In genomic region chr17:81458628-81459027, GRCh38 we compare ENCODE assay signal across 19 cellular contexts.
"Had no signal": no experiment of that assay in that cellular context is flagged by ENCODE, and none has a peak within 500 bp of the region (broad histone marks: within the 10 kb centered on the region; RNA-seq: fewer than 3 reads in every experiment).

No MANE protein-coding gene starts in this region.

- H3K4me3 ChIP-seq: testis, tibial nerve, upper lobe of right lung, vagina had no signal

- H3K27ac ChIP-seq: epithelial cell of prostate, esophagus muscularis mucosa, testis, tibial nerve, upper lobe of right lung, vagina had no signal

- DNase-seq: effector memory CD8-positive, alpha-beta T cell; gastrocnemius medialis; immature natural killer cell; kidney; left colon; mammary epithelial cell; naive thymus-derived CD8-positive, alpha-beta T cell; posterior cingulate gyrus; stimulated activated CD4-positive, alpha-beta T cell treated with anti-CD3 and anti-CD28 coated beads, Interleukin-2, amount 100 ng/mL, for 24 hours; stimulated activated CD4-positive, alpha-beta T cell treated with anti-CD3 and anti-CD28 coated beads, Interleukin-4, amount 100 ng/mL, for 4 hours; stimulated activated naive B cell treated with anti-CD40 and anti-IgM and Interleukin-4, amounts not matched to agents 10 μg/mL and 1 μg/mL and 100 μg/mL, for 72 hours; stimulated activated naive CD8-positive, alpha-beta T cell treated with anti-CD3 and anti-CD28 coated beads, Interleukin-15, amount 100 ng/mL, for 72 hours; testis; upper lobe of right lung had no signal

- H3K27me3 ChIP-seq: esophagus muscularis mucosa, gastrocnemius medialis, testis, tibial nerve, upper lobe of right lung, vagina had no signal

- ATAC-seq: effector memory CD8-positive, alpha-beta T cell; gastrocnemius medialis; left colon; naive thymus-derived CD8-positive, alpha-beta T cell; sciatic nerve; stimulated activated naive B cell treated with anti-CD40 and anti-IgM and Interleukin-4, amounts not matched to agents 10 μg/mL and 1 μg/mL and 100 μg/mL, for 72 hours; stimulated activated naive CD8-positive, alpha-beta T cell treated with anti-CD3 and anti-CD28 coated beads, Interleukin-15, amount 100 ng/mL, for 72 hours had no signal

- H3K4me1 ChIP-seq: gastrocnemius medialis, testis, tibial nerve, upper lobe of right lung, vagina had no signal

- H3K36me3 ChIP-seq: vagina had no signal

- H3K9me3 ChIP-seq: esophagus muscularis mucosa, gastrocnemius medialis, testis, tibial nerve, upper lobe of right lung, vagina had no signal
